Comparison of ENCODE assay signal across 20 cellular contexts in genomic region chr5:135154961-135155360, GRCh38.
"Had no signal": no experiment of that assay in that cellular context is flagged by ENCODE, and none has a peak within 500 bp of the region (broad histone marks: within the 10 kb centered on the region; RNA-seq: fewer than 3 reads in every experiment).

No MANE protein-coding gene starts in this region.

- H3K4me3 Mint-ChIP-seq: natural killer cell; stimulated activated effector memory CD8-positive, alpha-beta T cell treated with anti-CD3 and anti-CD28 coated beads, Interleukin-12 subunit alpha, Interleukin-12 subunit beta, amount 100 ng/mL, for 72 hours had no signal

- H3K4me3 ChIP-seq: dorsolateral prefrontal cortex, gastrocnemius medialis, lower lobe of right lung, right lobe of liver, stomach, thyroid gland, upper lobe of left lung had no signal

- H3K36me3 ChIP-seq: gastrocnemius medialis, lower lobe of right lung, neutrophil, right lobe of liver, stomach, thyroid gland, upper lobe of left lung had no signal

- H3K9me3 ChIP-seq: gastrocnemius medialis, neutrophil, thyroid gland had no signal

- H3K4me1 Mint-ChIP-seq: natural killer cell; stimulated activated effector memory CD8-positive, alpha-beta T cell treated with anti-CD3 and anti-CD28 coated beads, Interleukin-12 subunit alpha, Interleukin-12 subunit beta, amount 100 ng/mL, for 72 hours had no signal

- H2AFZ ChIP-seq: parathyroid adenoma had no signal

- H3K27me3 ChIP-seq: gastrocnemius medialis, neutrophil, right lobe of liver, stomach, thyroid gland, upper lobe of left lung had no signal

- H3K4me1 ChIP-seq: gastrocnemius medialis, lower lobe of right lung, parathyroid adenoma, right lobe of liver, stomach, thyroid gland, upper lobe of left lung had no signal

- H3K36me3 Mint-ChIP-seq: stimulated activated effector memory CD8-positive, alpha-beta T cell treated with anti-CD3 and anti-CD28 coated beads, Interleukin-12 subunit alpha, Interleukin-12 subunit beta, amount 100 ng/mL, for 72 hours had no signal

- H3K27ac ChIP-seq: dorsolateral prefrontal cortex, gastrocnemius medialis, lower lobe of right lung, neutrophil, parathyroid adenoma, right lobe of liver, stomach, thyroid gland, upper lobe of left lung had no signal

- DNase-seq: dorsolateral prefrontal cortex; effector CD4-positive, alpha-beta T cell; erythroblast; gastrocnemius medialis; head of caudate nucleus; left ventricle myocardium superior; lower lobe of right lung; natural killer cell; right lobe of liver; small intestine; stimulated activated CD4-positive, alpha-beta T cell treated with anti-CD3 and anti-CD28 coated beads, Interleukin-15, amount 100 ng/mL, for 24 hours; stimulated activated CD4-positive, alpha-beta T cell treated with anti-CD3 and anti-CD28 coated beads, Interleukin-4, amount 100 ng/mL, for 24 hours; stimulated activated naive CD4-positive, alpha-beta T cell treated with Interleukin-2 at 50 U/mL for 16 hours; stomach; thyroid gland; upper lobe of left lung had no signal

- H3K9ac ChIP-seq: parathyroid adenoma had no signal

- H3K27ac Mint-ChIP-seq: natural killer cell; progenitor cell of endocrine pancreas; stimulated activated effector memory CD8-positive, alpha-beta T cell treated with anti-CD3 and anti-CD28 coated beads, Interleukin-12 subunit alpha, Interleukin-12 subunit beta, amount 100 ng/mL, for 72 hours had no signal

- ATAC-seq: gastrocnemius medialis; left ventricle myocardium superior; lower lobe of right lung; natural killer cell; stimulated activated effector memory CD8-positive, alpha-beta T cell treated with anti-CD3 and anti-CD28 coated beads, Interleukin-12 subunit alpha, Interleukin-12 subunit beta, amount 100 ng/mL, for 72 hours had no signal
